11 cellular contexts compared by ENCODE assay signal in the genomic region with DNA sequence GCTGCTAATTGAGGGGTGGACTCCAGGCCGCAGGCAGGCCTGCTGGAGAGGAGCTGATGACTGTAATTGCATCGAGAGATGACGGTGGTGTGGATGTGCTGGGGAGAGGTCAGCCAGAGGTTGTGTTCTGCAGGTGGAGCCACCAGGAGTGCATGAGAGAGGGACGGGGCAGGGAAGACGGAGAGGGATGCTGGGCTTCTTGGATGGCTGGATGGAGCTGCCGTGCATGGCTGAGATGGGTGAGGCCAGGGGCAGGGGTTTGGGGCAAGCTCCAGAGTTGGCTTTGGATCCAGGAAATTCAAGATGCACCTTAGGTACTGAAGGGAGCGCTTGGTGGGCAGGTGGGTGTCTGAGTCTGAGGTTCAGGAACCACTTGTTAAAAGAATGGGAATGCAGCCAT.
"Had no signal": no experiment of that assay in that cellular context is flagged by ENCODE, and none has a peak within 500 bp of the region (broad histone marks: within the 10 kb centered on the region; RNA-seq: fewer than 3 reads in every experiment).

No MANE protein-coding gene starts in this region.

- DNase-seq: activated CD4-positive, alpha-beta T cell treated with anti-CD3 and anti-CD28 coated beads for 1 hour; activated CD4-positive, alpha-beta T cell treated with anti-CD3 and anti-CD28 coated beads, Interleukin-2, amount 50 U/mL, for 48 hours; activated naive CD4-positive, alpha-beta T cell treated with anti-CD3 and anti-CD28 coated beads, Interleukin-2, amount 10 ng/mL, durations not matched to agents 7 days and 5 days; activated T-cell treated with anti-CD3 and anti-CD28 coated beads, Interleukin-2, amount 50 U/mL, for 24 hours; stimulated activated CD4-positive, alpha-beta T cell treated with anti-CD3 and anti-CD28 coated beads, Interleukin-15, amount 100 ng/mL, for 24 hours; stimulated activated CD4-positive, alpha-beta T cell treated with anti-CD3 and anti-CD28 coated beads, Interleukin-4, amount 100 ng/mL, for 24 hours; stimulated activated naive CD4-positive, alpha-beta T cell; tibial artery had no signal

- ATAC-seq: pancreas had no signal

- H3K4me3 Mint-ChIP-seq: activated naive CD4-positive, alpha-beta T cell treated with anti-CD3 and anti-CD28 coated beads, Interleukin-2, amount 10 ng/mL, durations not matched to agents 7 days and 5 days; activated T-cell treated with anti-CD3 and anti-CD28 coated beads, Interleukin-2, amount 50 U/mL, for 24 hours; nephron had no signal

- H3K9me3 ChIP-seq: esophagus muscularis mucosa, pancreas, tibial artery had no signal

- H3K27ac Mint-ChIP-seq: activated naive CD4-positive, alpha-beta T cell treated with anti-CD3 and anti-CD28 coated beads, Interleukin-2, amount 10 ng/mL, durations not matched to agents 7 days and 5 days; activated T-cell treated with anti-CD3 and anti-CD28 coated beads, Interleukin-2, amount 50 U/mL, for 24 hours; nephron had no signal

- H3K27ac ChIP-seq: esophagus muscularis mucosa, tibial artery had no signal

- H3K9me3 Mint-ChIP-seq: activated naive CD4-positive, alpha-beta T cell treated with anti-CD3 and anti-CD28 coated beads, Interleukin-2, amount 10 ng/mL, durations not matched to agents 7 days and 5 days; activated T-cell treated with anti-CD3 and anti-CD28 coated beads, Interleukin-2, amount 50 U/mL, for 24 hours; nephron had no signal

- H3K36me3 Mint-ChIP-seq: activated naive CD4-positive, alpha-beta T cell treated with anti-CD3 and anti-CD28 coated beads, Interleukin-2, amount 10 ng/mL, durations not matched to agents 7 days and 5 days had no signal

- H3K27me3 Mint-ChIP-seq: activated naive CD4-positive, alpha-beta T cell treated with anti-CD3 and anti-CD28 coated beads, Interleukin-2, amount 10 ng/mL, durations not matched to agents 7 days and 5 days; activated T-cell treated with anti-CD3 and anti-CD28 coated beads, Interleukin-2, amount 50 U/mL, for 24 hours had no signal

- H3K27me3 ChIP-seq: esophagus muscularis mucosa, pancreas, tibial artery had no signal

- H3K36me3 ChIP-seq: esophagus muscularis mucosa, pancreas had no signal

- H3K4me3 ChIP-seq: esophagus muscularis mucosa, pancreas, tibial artery had no signal

- H3K4me1 Mint-ChIP-seq: activated naive CD4-positive, alpha-beta T cell treated with anti-CD3 and anti-CD28 coated beads, Interleukin-2, amount 10 ng/mL, durations not matched to agents 7 days and 5 days had no signal
